In the genomic region with DNA sequence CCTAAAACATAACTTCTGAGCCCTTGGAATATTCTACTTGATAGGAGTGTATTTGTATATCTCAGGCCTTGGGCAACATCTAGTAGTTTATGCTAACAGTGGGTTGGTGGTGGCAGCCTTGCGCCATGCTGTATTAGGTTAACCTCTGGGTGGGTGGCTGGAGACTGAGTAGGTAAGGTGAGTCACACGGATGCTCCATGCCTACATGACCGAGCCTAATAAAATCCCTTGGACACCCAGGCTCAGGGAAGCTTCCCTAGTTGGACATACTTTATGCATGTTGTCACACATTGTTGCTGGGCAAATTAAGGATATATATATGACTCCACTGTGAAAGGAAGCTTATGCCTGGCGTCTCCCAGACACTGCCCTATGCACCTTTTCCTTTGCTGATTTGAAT, we compare ENCODE assay signal across 8 cellular contexts. TPM values are rescaled to one million over a fixed set of nuclear protein-coding genes. Genes with fewer than 3 reads are reported as not detected.
DNase-seq lines count a peak whose midpoint lies in the region; ATAC-seq and TF ChIP-seq lines count a peak whose summit lies in the region.

No MANE protein-coding gene starts in this region.

- H3K79me2 ChIP-seq in PC-9 (ENCODE audit: low read depth) (no peaks in the 10 kb centered on the region), trophoblast cell (ENCODE audit: control insufficient read depth, insufficient read depth, low read length, poor library complexity) (no peaks in the 10 kb centered on the region)

- H3K4me3 ChIP-seq in PC-9 (no peak overlapping the region), epithelial cell of proximal tubule (ENCODE audit: low read depth, low read length) (no peak overlapping the region), trophoblast cell (ENCODE audit: low read depth, low read length) (no peak overlapping the region)

- H3K27me3 ChIP-seq in PC-9 (ENCODE audit: insufficient read depth, low read depth) (no peaks in the 10 kb centered on the region), trophoblast cell (ENCODE audit: insufficient read depth, low read length) (no peaks in the 10 kb centered on the region)

- intact Hi-C loops in PC-9 (cut with micrococcal nuclease; ENCODE audit: unreplicated experiment) = no loop called here

- no TSS peak for BruUV-seq in PC-9 (replicated peaks; lab: Mats Ljungman, UMichigan)

- no peak overlapping the region for H2BK120ac ChIP-seq in trophoblast cell (ENCODE audit: insufficient read depth, low read length, poor library complexity)

- no peaks in the 10 kb centered on the region for H3K36me3 ChIP-seq in PC-9 (ENCODE audit: low read depth)
- no peaks in the 10 kb centered on the region for H3K36me3 ChIP-seq in trophoblast cell (ENCODE audit: control insufficient read depth in 1 of 2, insufficient read depth in 2 of 2, low read length in 2 of 2)

- WGBS in trophoblast cell (ENCODE audit: extremely low coverage, insufficient coverage, insufficient read length) = no CpG with 5 or more reads among the region's 4 CpGs

- no peak overlapping the region for H3K14ac ChIP-seq in trophoblast cell (ENCODE audit: low read length)

- H3K9ac ChIP-seq in trophoblast cell (ENCODE audit: low read length) = no peak overlapping the region

- no peak overlapping the region for H3K4me2 ChIP-seq in PC-9
- no peak overlapping the region for H3K4me2 ChIP-seq in trophoblast cell (ENCODE audit: low read length)

- H3F3A ChIP-seq in PC-9 (ENCODE audit: insufficient read depth, low read depth) = peaks cover 22% of the 10 kb centered on the region

- no peaks in the 10 kb centered on the region for H4K20me1 ChIP-seq in PC-9 (ENCODE audit: insufficient read depth)

- H3K27ac ChIP-seq in PC-9 (no peak overlapping the region), trophoblast cell (ENCODE audit: low read depth, low read length) (no peak overlapping the region)

- CTCF ChIA-PET in PC-9 (lab: Charles Lee) = interaction anchor here (0.6 kb wide), 1 partner anchor 19 kb away, joined by 12 read pairs; no protein-coding TSS in a partner anchor

- no peak for TF ChIP-seq CTCF in PC-9 (conservative IDR thresholded peaks at IDR 0.05)
- no peak for TF ChIP-seq CTCF in epithelial cell of proximal tubule (conservative IDR thresholded peaks at IDR 0.05; ENCODE audit: low read depth, low read length)

- peak; percentile 68 for DNase-seq in GM03348 (ENCODE audit: low spot score)
- peak; percentile 29 to 90 for DNase-seq in PC-9
- peak; percentile 74 for DNase-seq in epithelial cell of proximal tubule (ENCODE audit: low read depth)
- DNase-seq in trophoblast cell = peak; percentile 75 to 88
- no peak for DNase-seq in DMS153 treated with DMSO at 0.1 percent for 48 hours (lab: John Stamatoyannopoulos, UW; ENCODE audit: unreplicated experiment)
- no peak for DNase-seq in DMS79 (lab: John Stamatoyannopoulos, UW)

- no peak overlapping the region for H2AK5ac ChIP-seq in trophoblast cell (ENCODE audit: low read length)

- no peak overlapping the region for H4K91ac ChIP-seq in trophoblast cell (ENCODE audit: low read depth, low read length)

- ATAC-seq in GM21619 (IDR thresholded peaks at IDR 0.05; ENCODE audit: unreplicated experiment) = no peak
- no peak for ATAC-seq in GM19035 (IDR thresholded peaks at IDR 0.05; ENCODE audit: unreplicated experiment)

- POLR2A ChIA-PET in PC-9 (lab: Charles Lee; ENCODE audit: unreplicated experiment) = interaction anchor here (0.6 kb wide), 1 partner anchor 15 kb away, joined by 3 read pairs; no protein-coding TSS in a partner anchor

- peak overlapping the region; percentile 19 for H4K8ac ChIP-seq in trophoblast cell (ENCODE audit: low read depth, low read length)

- H3K9me3 ChIP-seq in PC-9 (ENCODE audit: insufficient read depth, low read depth) (no peaks in the 10 kb centered on the region), trophoblast cell (ENCODE audit: insufficient read depth, low read depth, low read length) (no peaks in the 10 kb centered on the region)

- H4K12ac ChIP-seq in trophoblast cell (ENCODE audit: low read depth, low read length) = no peak overlapping the region

- peaks cover 14% of the 10 kb centered on the region for H3K4me1 ChIP-seq in PC-9 (replicated peaks; ENCODE audit: insufficient read depth)
- H3K4me1 ChIP-seq in trophoblast cell (ENCODE audit: control insufficient read depth in 1 of 2, insufficient read depth in 2 of 2, low read length in 2 of 2) = no peaks in the 10 kb centered on the region

- H2BK5ac ChIP-seq in trophoblast cell (ENCODE audit: low read depth, low read length, poor library complexity) = no peak overlapping the region

- no peaks in the 10 kb centered on the region for H3K79me1 ChIP-seq in trophoblast cell (ENCODE audit: low read length)

- no peak overlapping the region for H3K23ac ChIP-seq in trophoblast cell (ENCODE audit: low read length)

- H3K18ac ChIP-seq in trophoblast cell (ENCODE audit: low read length) = no peak overlapping the region

- H2BK12ac ChIP-seq in trophoblast cell (ENCODE audit: low read length) = no peak overlapping the region

- no peak overlapping the region for H2AFZ ChIP-seq in PC-9
- no peak overlapping the region for H2AFZ ChIP-seq in trophoblast cell (ENCODE audit: insufficient read depth, low read length, poor library complexity)

- no peak overlapping the region for H3K4ac ChIP-seq in trophoblast cell (ENCODE audit: low read depth, low read length)

- no peaks in the 10 kb centered on the region for H3K9me2 ChIP-seq in PC-9 (ENCODE audit: insufficient read depth)

RNA-seq across cellular contexts. Expression of gene DAGLB, which starts 6.0 kb away (rescaled TPM):
- 46.7 and 56.4 TPM in 2 replicates for total RNA-seq in PC-9 (2021)
- total RNA-seq in epithelial cell of proximal tubule = 7.3 and 10.9 TPM in 2 replicates
- 13.8 and 15.5 TPM in 2 replicates for polyA plus RNA-seq in trophoblast cell (2013)

RNA-seq across cellular contexts. Expression of gene KDELR2, which starts 30.2 kb away (rescaled TPM):
- 134 and 217 TPM in 2 replicates for total RNA-seq in PC-9 (2021)
- 78.1 and 113 TPM in 2 replicates for total RNA-seq in epithelial cell of proximal tubule
- polyA plus RNA-seq in trophoblast cell (2013) = 248 and 259 TPM in 2 replicates

Comparison
In these comparisons a context has a peak if more than half of its experiments do, and no peak if none do; other contexts are left out.
1. DNase-seq: peak in GM03348 (single experiment), PC-9 (2 of 2), epithelial cell of proximal tubule (single experiment) and trophoblast cell (2 of 2); none in DMS153 treated with DMSO at 0.1 percent for 48 hours (single experiment) and DMS79 (single experiment).